ENCODE assay signal across 1 cellular context in genomic region chr2:60414731-60415130, GRCh38.
TF ChIP-seq lines count a peak whose summit lies in the region.

No MANE protein-coding gene starts in this region.

TF ChIP-seq in HepG2, 621 proteins besides CTCF, POLR2A, EP300 and RAD21 (continued from another document):
- TF ChIP-seq ZBTB14 (CRISPR knock-in tag; IDR thresholded peaks at IDR 0.05) (no peak), ZNF567 (CRISPR knock-in tag; IDR thresholded peaks at IDR 0.05; ENCODE audit: borderline replicate concordance) (no peak), MAF1 (CRISPR knock-in tag; IDR thresholded peaks at IDR 0.05; ENCODE audit: borderline replicate concordance) (no peak), ZNF180 (CRISPR knock-in tag; IDR thresholded peaks at IDR 0.05; ENCODE audit: borderline replicate concordance, low read depth) (no peak), MAFK (conservative IDR thresholded peaks at IDR 0.05 in 1 of 2, IDR thresholded peaks at IDR 0.05 in 1 of 2; ENCODE audit: low read length in 2 of 2) (peak; percentile 85), ZNF337 (CRISPR knock-in tag; IDR thresholded peaks at IDR 0.05; ENCODE audit: borderline replicate concordance, low read depth) (no peak), ZNF772 (CRISPR knock-in tag; IDR thresholded peaks at IDR 0.05) (no peak), ZFX (CRISPR knock-in tag; IDR thresholded peaks at IDR 0.05; ENCODE audit: low read depth) (no peak), KLF9 (CRISPR knock-in tag; IDR thresholded peaks at IDR 0.05; ENCODE audit: low read depth) (no peak), CBFB (CRISPR knock-in tag; IDR thresholded peaks at IDR 0.05) (no peak), MLX (CRISPR knock-in tag; IDR thresholded peaks at IDR 0.05) (no peak), ETV5 (CRISPR knock-in tag; IDR thresholded peaks at IDR 0.05; ENCODE audit: borderline replicate concordance) (no peak), GZF1 (CRISPR knock-in tag; IDR thresholded peaks at IDR 0.05) (no peak), PRDM4 (CRISPR knock-in tag; IDR thresholded peaks at IDR 0.05; ENCODE audit: borderline replicate concordance) (no peak), KDM3A (CRISPR knock-in tag; IDR thresholded peaks at IDR 0.05; ENCODE audit: low read depth) (no peak), THAP7 (CRISPR knock-in tag; IDR thresholded peaks at IDR 0.05) (no peak), NFATC3 (CRISPR knock-in tag; IDR thresholded peaks at IDR 0.05) (no peak), E2F5 (CRISPR knock-in tag; conservative IDR thresholded peaks at IDR 0.05) (no peak), NFE2L2 (IDR thresholded peaks at IDR 0.05; ENCODE audit: low read length) (peak; percentile 95), ZBED4 (CRISPR knock-in tag; IDR thresholded peaks at IDR 0.05; ENCODE audit: borderline replicate concordance) (no peak), ZNF17 (CRISPR knock-in tag; IDR thresholded peaks at IDR 0.05) (no peak)
